9 cellular contexts compared by ENCODE assay signal in the genomic region with DNA sequence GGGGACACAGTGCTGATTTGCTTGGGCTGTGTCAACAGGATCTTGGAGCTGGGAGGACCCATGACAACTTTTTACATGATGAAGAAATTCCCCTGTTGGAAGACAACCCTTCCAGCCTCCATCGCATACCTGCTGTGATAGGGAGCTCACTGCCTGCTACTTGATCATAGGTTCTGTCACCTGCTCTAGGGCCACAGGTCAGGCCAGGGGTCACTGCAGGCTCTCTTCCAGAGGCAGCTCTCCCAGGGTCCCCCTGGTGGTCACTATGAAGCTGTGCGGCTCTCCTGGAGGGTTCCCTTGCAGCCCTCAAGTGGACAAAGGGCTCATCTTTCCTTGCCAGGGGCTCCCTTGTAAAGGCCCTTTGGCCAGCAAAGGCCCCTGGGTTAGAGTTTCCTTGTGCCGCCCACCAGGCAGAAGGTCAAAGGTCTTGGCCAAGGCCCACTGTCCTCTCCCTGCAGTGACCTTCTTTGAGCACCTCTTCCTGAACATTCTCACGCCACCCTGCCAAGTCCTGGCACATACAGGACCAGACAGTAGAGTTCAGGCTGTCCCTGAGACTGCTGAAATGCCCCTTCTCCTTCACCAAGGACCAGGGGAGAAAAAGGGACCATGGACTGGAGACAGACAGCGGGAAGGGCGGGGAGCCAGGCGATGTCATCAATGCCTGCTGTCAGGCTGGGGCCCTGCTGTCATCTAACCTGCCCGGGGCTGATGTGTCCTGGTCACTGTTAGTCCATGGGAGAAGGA.
DNase-seq lines count a peak whose midpoint lies in the region; ATAC-seq and TF ChIP-seq lines count a peak whose summit lies in the region.
"Had no signal": no experiment of that assay in that cellular context is flagged by ENCODE, and none has a peak within 500 bp of the region (broad histone marks: within the 10 kb centered on the region; RNA-seq: fewer than 3 reads in every experiment).

No MANE protein-coding gene starts in this region.

- H4K8ac ChIP-seq in trophoblast cell (ENCODE audit: low read depth, low read length) = no peak overlapping the region

- no peaks in the 10 kb centered on the region for H3K79me1 ChIP-seq in trophoblast cell (ENCODE audit: low read length)

- no CpG with 5 or more reads among the region's 8 CpGs for WGBS in trophoblast cell (ENCODE audit: extremely low coverage, insufficient coverage, insufficient read length)

- no peak overlapping the region for H2BK12ac ChIP-seq in trophoblast cell (ENCODE audit: low read length)

- no peak overlapping the region for H3K27ac ChIP-seq in trophoblast cell (ENCODE audit: low read depth, low read length)

- no peak overlapping the region for H2BK120ac ChIP-seq in trophoblast cell (ENCODE audit: insufficient read depth, low read length, poor library complexity)

- no peaks in the 10 kb centered on the region for H3K36me3 Mint-ChIP-seq in activated CD4-positive, alpha-beta T cell treated with anti-CD3 and anti-CD28 coated beads, Interleukin-2, amount 10 ng/mL, durations not matched to agents 7 days and 5 days (ENCODE audit: low read depth)
- H3K36me3 Mint-ChIP-seq: activated naive CD4-positive, alpha-beta T cell treated with anti-CD3 and anti-CD28 coated beads, Interleukin-2, amount 50 U/mL, for 72 hours had no signal

- no peak overlapping the region for H3K9ac ChIP-seq in trophoblast cell (ENCODE audit: low read length)

- H3K27me3 Mint-ChIP-seq in activated CD4-positive, alpha-beta T cell treated with anti-CD3 and anti-CD28 coated beads, Interleukin-2, amount 10 ng/mL, durations not matched to agents 7 days and 5 days = no peaks in the 10 kb centered on the region

- no peak overlapping the region for H2AFZ ChIP-seq in trophoblast cell (ENCODE audit: insufficient read depth, low read length, poor library complexity)

- H2BK5ac ChIP-seq in trophoblast cell (ENCODE audit: low read depth, low read length, poor library complexity) = no peak overlapping the region

- no peak overlapping the region for H3K4me3 ChIP-seq in foreskin fibroblast (ENCODE audit: low read depth in 1 of 2, low read length in 2 of 2)
- no peak overlapping the region for H3K4me3 ChIP-seq in trophoblast cell (ENCODE audit: low read depth, low read length)

- H3K23ac ChIP-seq in trophoblast cell (ENCODE audit: low read length) = no peak overlapping the region

- no peaks in the 10 kb centered on the region for H3K79me2 ChIP-seq in trophoblast cell (ENCODE audit: control insufficient read depth, insufficient read depth, low read length, poor library complexity)

- no peak overlapping the region for H4K12ac ChIP-seq in trophoblast cell (ENCODE audit: low read depth, low read length)

- H2AK5ac ChIP-seq in trophoblast cell (ENCODE audit: low read length) = no peak overlapping the region

- H3K4me1 Mint-ChIP-seq in activated CD4-positive, alpha-beta T cell treated with anti-CD3 and anti-CD28 coated beads, Interleukin-2, amount 10 ng/mL, durations not matched to agents 7 days and 5 days = no peaks in the 10 kb centered on the region

- CTCF ChIA-PET in activated CD4-positive, alpha-beta T cell treated with anti-CD3 and anti-CD28 coated beads, Interleukin-2, amount 10 ng/mL, durations not matched to agents 7 days and 5 days (lab: Charles Lee) = interaction anchor here (2.4 kb wide), 1 partner anchor 13 kb away, joined by 8 read pairs; no protein-coding TSS in a partner anchor

- H3K36me3 ChIP-seq in trophoblast cell (ENCODE audit: control insufficient read depth in 1 of 2, insufficient read depth in 2 of 2, low read length in 2 of 2) = no peaks in the 10 kb centered on the region

- ATAC-seq in HG03159 (IDR thresholded peaks at IDR 0.05; ENCODE audit: unreplicated experiment) (peak; percentile 59), HG03139 (IDR thresholded peaks at IDR 0.05; ENCODE audit: unreplicated experiment) (no peak), GM21447 (IDR thresholded peaks at IDR 0.05; ENCODE audit: unreplicated experiment) (no peak)

- no peak overlapping the region for H3K4me2 ChIP-seq in trophoblast cell (ENCODE audit: low read length)

- H3K4me3 Mint-ChIP-seq in activated CD4-positive, alpha-beta T cell treated with anti-CD3 and anti-CD28 coated beads, Interleukin-2, amount 10 ng/mL, durations not matched to agents 7 days and 5 days = no peak overlapping the region

- no peaks in the 10 kb centered on the region for H3K9me3 ChIP-seq in trophoblast cell (ENCODE audit: insufficient read depth, low read depth, low read length)

- peaks cover 12 to 15% of the 10 kb centered on the region in 2 experiments for H3K4me1 ChIP-seq in trophoblast cell (ENCODE audit: control insufficient read depth in 1 of 2, insufficient read depth in 2 of 2, low read length in 2 of 2)

- H3K4ac ChIP-seq in trophoblast cell (ENCODE audit: low read depth, low read length) = no peak overlapping the region

- POLR2A ChIA-PET in activated CD4-positive, alpha-beta T cell treated with anti-CD3 and anti-CD28 coated beads, Interleukin-2, amount 10 ng/mL, durations not matched to agents 7 days and 5 days (lab: Charles Lee) = no interaction called here

- H3K27ac Mint-ChIP-seq in activated CD4-positive, alpha-beta T cell treated with anti-CD3 and anti-CD28 coated beads, Interleukin-2, amount 10 ng/mL, durations not matched to agents 7 days and 5 days = no peak overlapping the region
- H3K27ac Mint-ChIP-seq: activated naive CD4-positive, alpha-beta T cell treated with anti-CD3 and anti-CD28 coated beads, Interleukin-2, amount 50 U/mL, for 72 hours had no signal

- H3K18ac ChIP-seq in trophoblast cell (ENCODE audit: low read length) = no peak overlapping the region

- no peaks in the 10 kb centered on the region for H3K9me3 Mint-ChIP-seq in activated CD4-positive, alpha-beta T cell treated with anti-CD3 and anti-CD28 coated beads, Interleukin-2, amount 10 ng/mL, durations not matched to agents 7 days and 5 days
- H3K9me3 Mint-ChIP-seq: activated naive CD4-positive, alpha-beta T cell treated with anti-CD3 and anti-CD28 coated beads, Interleukin-2, amount 50 U/mL, for 72 hours had no signal

- peak; percentile 9 for DNase-seq in activated CD4-positive, alpha-beta T cell treated with anti-CD3 and anti-CD28 coated beads, Interleukin-2, amount 10 ng/mL, durations not matched to agents 7 days and 5 days
- DNase-seq in activated CD4-positive, alpha-beta T cell treated with anti-CD3 and anti-CD28 coated beads, Interleukin-2, amount 50 U/mL, for 1 hour = no peak
- peak; percentile 48 for DNase-seq in SKM-1 treated with dmso at 0.1 percent for 144 hours (lab: John Stamatoyannopoulos, UW; ENCODE audit: unreplicated experiment)
- DNase-seq in foreskin fibroblast = peak in 1 of 2 donors; percentile 56
- DNase-seq in trophoblast cell = peak; percentile 54 to 79

- H3K27me3 ChIP-seq in trophoblast cell (ENCODE audit: insufficient read depth, low read length) = no peaks in the 10 kb centered on the region

- H3K14ac ChIP-seq in trophoblast cell (ENCODE audit: low read length) = no peak overlapping the region

- no peak overlapping the region for H4K91ac ChIP-seq in trophoblast cell (ENCODE audit: low read depth, low read length)

- TF ChIP-seq CTCF in foreskin fibroblast (IDR thresholded peaks at IDR 0.05; ENCODE audit: low read depth, low read length) = peak; percentile 94
